In genomic region chr14:68079941-68080697, GRCh38 we compare ENCODE assay signal across 20 cellular contexts.
A peak's percentile ranks its signal among the peaks of the same experiment; 100 is the strongest.
DNase-seq lines count a peak whose midpoint lies in the region; ATAC-seq and TF ChIP-seq lines count a peak whose summit lies in the region.
"Had no signal": no experiment of that assay in that cellular context is flagged by ENCODE, and none has a peak within 500 bp of the region (broad histone marks: within the 10 kb centered on the region; RNA-seq: fewer than 3 reads in every experiment).

No MANE protein-coding gene starts in this region.

- H3K4me3 Mint-ChIP-seq in brain, result no peak overlapping the region
- H3K4me3 Mint-ChIP-seq in stimulated activated memory B cell treated with anti-CD40 and anti-IgM and Interleukin-4, amounts not matched to agents 10 μg/mL and 1 μg/mL and 100 μg/mL, for 72 hours, result no peak overlapping the region
- H3K4me3 Mint-ChIP-seq: activated naive CD4-positive, alpha-beta T cell treated with anti-CD3 and anti-CD28 coated beads, Interleukin-2, amount 50 U/mL, for 24 hours; central memory CD8-positive, alpha-beta T cell had no signal

- ATAC-seq in stimulated activated memory B cell treated with anti-CD40 and anti-IgM and Interleukin-4, amounts not matched to agents 10 μg/mL and 1 μg/mL and 100 μg/mL, for 72 hours, result no peak
- ATAC-seq in GM21367 (IDR thresholded peaks at IDR 0.05; ENCODE audit: unreplicated experiment), result no peak
- ATAC-seq in GM21360 (IDR thresholded peaks at IDR 0.05; ENCODE audit: unreplicated experiment), result no peak
- no peak for ATAC-seq in HG03196 (IDR thresholded peaks at IDR 0.05; ENCODE audit: unreplicated experiment)
- ATAC-seq: esophagus mucosa had no signal

- H3K36me3 Mint-ChIP-seq in brain, result no peaks in the 10 kb centered on the region
- no peaks in the 10 kb centered on the region for H3K36me3 Mint-ChIP-seq in stimulated activated memory B cell treated with anti-CD40 and anti-IgM and Interleukin-4, amounts not matched to agents 10 μg/mL and 1 μg/mL and 100 μg/mL, for 72 hours
- H3K36me3 Mint-ChIP-seq: activated naive CD4-positive, alpha-beta T cell treated with anti-CD3 and anti-CD28 coated beads, Interleukin-2, amount 50 U/mL, for 24 hours had no signal

- TF ChIP-seq CTCF in brain (conservative IDR thresholded peaks at IDR 0.05), result no peak

- DNase-seq in NCI-H345 (lab: John Stamatoyannopoulos, UW), result peak; percentile 31
- DNase-seq in NCI-H345 treated with DMSO at 0.1 percent for 48 hours (lab: John Stamatoyannopoulos, UW; ENCODE audit: unreplicated experiment), result no peak
- peak; percentile 56 for DNase-seq in NCI-H146 (lab: John Stamatoyannopoulos, UW)
- DNase-seq: activated CD4-positive, alpha-beta T cell treated with anti-CD3 and anti-CD28 coated beads for 1 hour; activated CD8-positive, alpha-beta memory T cell treated with anti-CD3 and anti-CD28 coated beads for 24 hours; activated T-cell treated with anti-CD3 and anti-CD28 coated beads, Interleukin-2, amount 50 U/mL, for 48 hours; aorta; DND-41; HCEC 1CT; NCI-H1048; SHP77; sigmoid colon had no signal

- peaks cover 0 to 4% (median 0%) of the 10 kb centered on the region in 5 experiments for H3K9me3 Mint-ChIP-seq in brain
- H3K9me3 Mint-ChIP-seq in stimulated activated memory B cell treated with anti-CD40 and anti-IgM and Interleukin-4, amounts not matched to agents 10 μg/mL and 1 μg/mL and 100 μg/mL, for 72 hours, result no peaks in the 10 kb centered on the region
- H3K9me3 Mint-ChIP-seq: activated naive CD4-positive, alpha-beta T cell treated with anti-CD3 and anti-CD28 coated beads, Interleukin-2, amount 50 U/mL, for 24 hours; central memory CD8-positive, alpha-beta T cell had no signal

- peaks cover 46% of the 10 kb centered on the region for H3K4me1 Mint-ChIP-seq in brain
- peaks cover 29% of the 10 kb centered on the region for H3K4me1 Mint-ChIP-seq in stimulated activated memory B cell treated with anti-CD40 and anti-IgM and Interleukin-4, amounts not matched to agents 10 μg/mL and 1 μg/mL and 100 μg/mL, for 72 hours
- H3K4me1 Mint-ChIP-seq: activated naive CD4-positive, alpha-beta T cell treated with anti-CD3 and anti-CD28 coated beads, Interleukin-2, amount 50 U/mL, for 24 hours; central memory CD8-positive, alpha-beta T cell had no signal

- H3K27me3 Mint-ChIP-seq in brain, result no peaks in the 10 kb centered on the region
- H3K27me3 Mint-ChIP-seq in stimulated activated memory B cell treated with anti-CD40 and anti-IgM and Interleukin-4, amounts not matched to agents 10 μg/mL and 1 μg/mL and 100 μg/mL, for 72 hours, result no peaks in the 10 kb centered on the region
- H3K27me3 Mint-ChIP-seq: activated naive CD4-positive, alpha-beta T cell treated with anti-CD3 and anti-CD28 coated beads, Interleukin-2, amount 50 U/mL, for 24 hours; central memory CD8-positive, alpha-beta T cell had no signal

- peak overlapping the region in 3 of 5 experiments; percentile 17 to 59 (median 47) for H3K27ac Mint-ChIP-seq in brain
- no peak overlapping the region for H3K27ac Mint-ChIP-seq in stimulated activated memory B cell treated with anti-CD40 and anti-IgM and Interleukin-4, amounts not matched to agents 10 μg/mL and 1 μg/mL and 100 μg/mL, for 72 hours
- H3K27ac Mint-ChIP-seq: activated naive CD4-positive, alpha-beta T cell treated with anti-CD3 and anti-CD28 coated beads, Interleukin-2, amount 50 U/mL, for 24 hours had no signal
